In genomic region chr1:113758631-113759340, GRCh38 we compare ENCODE assay signal across 8 cellular contexts. TPM values are rescaled to one million over a fixed set of nuclear protein-coding genes. Genes with fewer than 3 reads are reported as not detected.
DNase-seq lines count a peak whose midpoint lies in the region; ATAC-seq, FAIRE-seq and TF ChIP-seq lines count a peak whose summit lies in the region.

No MANE protein-coding gene starts in this region.

- DNase-seq in NCI-H1417 (lab: John Stamatoyannopoulos, UW) (peak; percentile 78 to 90 (median 90)), NCI-H1417 treated with DMSO at 0.1 percent for 48 hours (lab: John Stamatoyannopoulos, UW) (no peak), NCI-H1105 (lab: John Stamatoyannopoulos, UW) (peak; percentile 79), bronchial epithelial cell (ENCODE audit: low read depth) (peak; percentile 28), inferior parietal cortex (ENCODE audit: extremely low spot score) (peak; percentile 47)
- peak; percentile 48 for DNase-seq in stimulated activated CD4-positive, alpha-beta T cell treated with anti-CD3 and anti-CD28 coated beads, Interleukin-12 subunit alpha, Interleukin-12 subunit beta, amount 100 ng/mL, for 4 hours

- H3K4me3 ChIP-seq in WI38 (ENCODE audit: low read depth, low read length) = peak overlapping the region; percentile 84
- H3K4me3 ChIP-seq in bronchial epithelial cell (ENCODE audit: low read depth, low read length) = peak overlapping the region; percentile 84

- peak; percentile 61 for ATAC-seq in HG02588 (IDR thresholded peaks at IDR 0.05; ENCODE audit: unreplicated experiment)

- TF ChIP-seq CTCF in WI38 (IDR thresholded peaks at IDR 0.05; ENCODE audit: low read depth, low read length) (no peak), bronchial epithelial cell (IDR thresholded peaks at IDR 0.05; ENCODE audit: insufficient read depth, low read length, severe bottlenecking) (no peak)

- no peaks in the 10 kb centered on the region for H3K36me3 ChIP-seq in bronchial epithelial cell (ENCODE audit: control insufficient read depth, insufficient read depth, low read length)

- H3K27me3 ChIP-seq in bronchial epithelial cell (ENCODE audit: control insufficient read depth, insufficient read depth, low read length) = no peaks in the 10 kb centered on the region

- FAIRE-seq in bronchial epithelial cell (lab: Jason Lieb, UNC) = no peak

RNA-seq across cellular contexts. Expression of gene PHTF1, which starts 0.5 kb away (rescaled TPM):
- 5.5 and 7.4 TPM in 2 replicates for total RNA-seq in bronchial epithelial cell

RNA-seq across cellular contexts. Expression of gene RSBN1, which starts 53.5 kb away (rescaled TPM):
- total RNA-seq in bronchial epithelial cell = 7.9 and 12.9 TPM in 2 replicates
